Comparison of ENCODE assay signal across 25 cellular contexts in the genomic region with DNA sequence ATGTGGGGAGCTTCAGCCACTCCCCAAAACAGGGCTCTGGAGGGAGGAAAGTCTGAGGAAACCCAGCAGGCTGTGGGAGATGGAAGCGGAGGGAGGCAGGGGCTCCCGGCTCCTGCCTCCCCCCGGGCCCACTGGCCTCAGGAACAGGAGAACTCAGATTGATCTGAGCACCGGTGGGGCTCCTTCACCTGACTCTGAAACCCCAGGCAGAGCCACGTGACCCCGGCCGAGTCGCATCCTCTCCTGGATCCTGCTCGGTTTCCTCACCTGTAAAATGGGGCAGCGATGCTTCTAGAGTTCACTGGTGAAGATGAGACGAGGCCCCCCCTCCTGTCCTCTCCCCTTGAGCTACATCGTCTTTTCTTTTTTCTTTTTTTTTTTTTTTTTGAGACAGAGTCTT. TPM values are rescaled to one million over a fixed set of nuclear protein-coding genes. Genes with fewer than 3 reads are reported as not detected.
"Had no signal": no experiment of that assay in that cellular context is flagged by ENCODE, and none has a peak within 500 bp of the region (broad histone marks: within the 10 kb centered on the region; RNA-seq: fewer than 3 reads in every experiment).

No MANE protein-coding gene starts in this region.

- H3K27ac ChIP-seq: RWPE1 had no signal

- H3K9me3 ChIP-seq: MG63 had no signal

- H3K4me3 ChIP-seq: MG63 had no signal

- H3K27me3 ChIP-seq: MG63 had no signal

- ATAC-seq: HepG2, Panc1, PC-3 had no signal

- H3K36me3 ChIP-seq: MG63 had no signal

- DNase-seq: IMR-90; Karpas-422; KG1; MG63; NCI-H1092; NCI-H1105 treated with DMSO at 0.1 percent for 48 hours; NCI-H1417 treated with DMSO at 0.1 percent for 48 hours; NCI-H146; NCI-H1694 treated with DMSO at 0.1 percent for 48 hours; NCI-H2029; NCI-H2081 treated with DMSO at 0.1 percent for 48 hours; NCI-H2171; NCI-H345; NCI-H446 treated with DMSO at 0.1 percent for 48 hours; NCI-H510A treated with DMSO at 0.1 percent for 48 hours; NCI-H526; NCI-H82; NK-92 treated with Interleukin-12 subunit alpha and Interleukin-12 subunit beta, amount 100 ng/mL, for 24 hours; PC-3; SHP77 had no signal

RNA-seq across cellular contexts. Expression of gene TCERG1L, which starts 33.6 kb away (rescaled TPM):
- total RNA-seq: HepG2, HT1080, IMR-90, OCI-LY7, PC-3 had no signal
- polyA plus RNA-seq: HepG2, IMR-90 had no signal
